Comparison of ENCODE assay signal across 15 cellular contexts in genomic region chr14:50600849-50601248, GRCh38. TPM values are rescaled to one million over a fixed set of nuclear protein-coding genes. Genes with fewer than 3 reads are reported as not detected.
DNase-seq lines count a peak whose midpoint lies in the region; ATAC-seq, FAIRE-seq and TF ChIP-seq lines count a peak whose summit lies in the region.
"Had no signal": no experiment of that assay in that cellular context is flagged by ENCODE, and none has a peak within 500 bp of the region (broad histone marks: within the 10 kb centered on the region; RNA-seq: fewer than 3 reads in every experiment).

No MANE protein-coding gene starts in this region.

- H3K4me2 ChIP-seq in astrocyte (ENCODE audit: low read length) (peak overlapping the region; percentile 25), smooth muscle cell (peak overlapping the region; percentile 80)

- no peak for TF ChIP-seq POLR2A in Peyer's patch (IDR thresholded peaks at IDR 0.05)

- H3K4me1 Mint-ChIP-seq in astrocyte (ENCODE audit: low read depth, unreplicated experiment): peaks cover 24% of the 10 kb centered on the region
- H3K4me1 Mint-ChIP-seq in T-helper 2 cell treated with Interferon-gamma antibody and Interleukin-4, amounts not matched to agents 5 μg/mL and 100 μg/mL, for 36 hours (ENCODE audit: low read depth): peaks cover 3% of the 10 kb centered on the region
- H3K4me1 Mint-ChIP-seq: central memory CD8-positive, alpha-beta T cell had no signal

- H3K27ac ChIP-seq in astrocyte (ENCODE audit: low read depth, low read length) (peak overlapping the region; percentile 35), smooth muscle cell (ENCODE audit: low read depth) (peak overlapping the region; percentile 93), Peyer's patch (no peak overlapping the region)

- H2AFZ ChIP-seq in astrocyte (ENCODE audit: low read depth, low read length): no peak overlapping the region
- no peak overlapping the region for H2AFZ ChIP-seq in smooth muscle cell (ENCODE audit: low read depth)

- ATAC-seq in HG02623 (IDR thresholded peaks at IDR 0.05; ENCODE audit: unreplicated experiment): no peak

- H3K4me3 ChIP-seq in astrocyte (ENCODE audit: insufficient read depth, low read depth, low read length) (no peak overlapping the region), smooth muscle cell (peak overlapping the region; percentile 38), Peyer's patch (no peak overlapping the region)
- H3K4me3 ChIP-seq: esophagus squamous epithelium had no signal

- no peaks in the 10 kb centered on the region for H4K20me1 ChIP-seq in astrocyte (ENCODE audit: insufficient read depth, low read length)
- no peaks in the 10 kb centered on the region for H4K20me1 ChIP-seq in smooth muscle cell (ENCODE audit: low read depth)

- DNase-seq in NCI-H1105 treated with DMSO at 0.1 percent for 48 hours (lab: John Stamatoyannopoulos, UW) (peak; percentile 10), NCI-H1105 (lab: John Stamatoyannopoulos, UW) (no peak), astrocyte (ENCODE audit: low read depth) (peak; percentile 27), islet precursor cell (peak; percentile 70), smooth muscle cell (lab: John Stamatoyannopoulos, UW; ENCODE audit: unreplicated experiment) (no peak), Peyer's patch (no peak)
- DNase-seq in T-helper 2 cell treated with Interferon-gamma antibody and Interleukin-4, amounts not matched to agents 5 μg/mL and 100 μg/mL, for 36 hours (ENCODE audit: low spot score): no peak
- DNase-seq: 8988T; activated CD4-positive, alpha-beta memory T cell treated with anti-CD3 and anti-CD28 coated beads, Interleukin-2, amount 10 ng/mL, durations not matched to agents 7 days and 5 days; activated naive CD4-positive, alpha-beta T cell; COR-L47; esophagus squamous epithelium; small intestine had no signal

- H3K9ac ChIP-seq in astrocyte (ENCODE audit: low read length): no peak overlapping the region
- peak overlapping the region; percentile 79 for H3K9ac ChIP-seq in smooth muscle cell (ENCODE audit: low read depth)

- H3K79me2 ChIP-seq in astrocyte (ENCODE audit: insufficient read depth, low read length) (no peaks in the 10 kb centered on the region), smooth muscle cell (ENCODE audit: low read depth) (no peaks in the 10 kb centered on the region)

- H3F3A ChIP-seq in smooth muscle cell (ENCODE audit: low read depth): no peaks in the 10 kb centered on the region

- H3K4me1 ChIP-seq in astrocyte (ENCODE audit: insufficient read depth, low read length) (peaks cover 9% of the 10 kb centered on the region), smooth muscle cell (ENCODE audit: low read depth) (peaks cover 16% of the 10 kb centered on the region), Peyer's patch (no peaks in the 10 kb centered on the region)

- no peak overlapping the region for H3K4me3 Mint-ChIP-seq in astrocyte (ENCODE audit: unreplicated experiment)
- H3K4me3 Mint-ChIP-seq in T-helper 2 cell treated with Interferon-gamma antibody and Interleukin-4, amounts not matched to agents 5 μg/mL and 100 μg/mL, for 36 hours: no peak overlapping the region
- H3K4me3 Mint-ChIP-seq: activated CD4-positive, alpha-beta memory T cell treated with anti-CD3 and anti-CD28 coated beads, Interleukin-2, amount 10 ng/mL, durations not matched to agents 7 days and 5 days; central memory CD8-positive, alpha-beta T cell had no signal

- peaks cover 5% of the 10 kb centered on the region for H3K36me3 Mint-ChIP-seq in astrocyte (ENCODE audit: low read depth, unreplicated experiment)
- no peaks in the 10 kb centered on the region for H3K36me3 Mint-ChIP-seq in T-helper 2 cell treated with Interferon-gamma antibody and Interleukin-4, amounts not matched to agents 5 μg/mL and 100 μg/mL, for 36 hours (ENCODE audit: low read depth)

- H3K9me3 ChIP-seq in astrocyte (ENCODE audit: insufficient read depth, low read depth, low read length) (no peaks in the 10 kb centered on the region), smooth muscle cell (replicated peaks; ENCODE audit: low read depth) (no peaks in the 10 kb centered on the region), Peyer's patch (no peaks in the 10 kb centered on the region)
- H3K9me3 ChIP-seq: esophagus squamous epithelium had no signal

- H3K27me3 Mint-ChIP-seq in astrocyte (ENCODE audit: low read depth, unreplicated experiment): no peaks in the 10 kb centered on the region
- peaks cover 8% of the 10 kb centered on the region for H3K27me3 Mint-ChIP-seq in T-helper 2 cell treated with Interferon-gamma antibody and Interleukin-4, amounts not matched to agents 5 μg/mL and 100 μg/mL, for 36 hours (ENCODE audit: low read depth)
- H3K27me3 Mint-ChIP-seq: activated CD4-positive, alpha-beta memory T cell treated with anti-CD3 and anti-CD28 coated beads, Interleukin-2, amount 10 ng/mL, durations not matched to agents 7 days and 5 days; central memory CD8-positive, alpha-beta T cell had no signal

- H3K9me3 Mint-ChIP-seq in astrocyte (ENCODE audit: unreplicated experiment): no peaks in the 10 kb centered on the region
- no peaks in the 10 kb centered on the region for H3K9me3 Mint-ChIP-seq in T-helper 2 cell treated with Interferon-gamma antibody and Interleukin-4, amounts not matched to agents 5 μg/mL and 100 μg/mL, for 36 hours
- H3K9me3 Mint-ChIP-seq: activated CD4-positive, alpha-beta memory T cell treated with anti-CD3 and anti-CD28 coated beads, Interleukin-2, amount 10 ng/mL, durations not matched to agents 7 days and 5 days; central memory CD8-positive, alpha-beta T cell had no signal

- no peaks in the 10 kb centered on the region for H3K36me3 ChIP-seq in astrocyte (ENCODE audit: insufficient read depth, low read length)
- no peaks in the 10 kb centered on the region for H3K36me3 ChIP-seq in smooth muscle cell (ENCODE audit: low read depth)
- H3K36me3 ChIP-seq in Peyer's patch: no peaks in the 10 kb centered on the region
- H3K36me3 ChIP-seq: esophagus squamous epithelium had no signal

- peak overlapping the region; percentile 64 for H3K27ac Mint-ChIP-seq in astrocyte (ENCODE audit: unreplicated experiment)
- H3K27ac Mint-ChIP-seq in T-helper 2 cell treated with Interferon-gamma antibody and Interleukin-4, amounts not matched to agents 5 μg/mL and 100 μg/mL, for 36 hours: no peak overlapping the region
- H3K27ac Mint-ChIP-seq: activated CD4-positive, alpha-beta memory T cell treated with anti-CD3 and anti-CD28 coated beads, Interleukin-2, amount 10 ng/mL, durations not matched to agents 7 days and 5 days had no signal

- WGBS in smooth muscle cell (ENCODE audit: low lambda C conversion rate): 33% methylated on average over 5 of the region's 5 CpGs

- no peak for FAIRE-seq in astrocyte (lab: Jason Lieb, UNC)

- H3K27me3 ChIP-seq in astrocyte (ENCODE audit: insufficient read depth, low read length): no peaks in the 10 kb centered on the region
- no peaks in the 10 kb centered on the region for H3K27me3 ChIP-seq in smooth muscle cell (ENCODE audit: low read depth)
- H3K27me3 ChIP-seq in Peyer's patch: no peaks in the 10 kb centered on the region
- H3K27me3 ChIP-seq: esophagus squamous epithelium had no signal

- TF ChIP-seq CTCF in astrocyte (IDR thresholded peaks at IDR 0.05; ENCODE audit: insufficient read depth, low read depth, low read length) (no peak), smooth muscle cell (IDR thresholded peaks at IDR 0.05; ENCODE audit: borderline replicate concordance, insufficient read depth, poor library complexity, severe bottlenecking) (no peak), Peyer's patch (IDR thresholded peaks at IDR 0.05) (no peak)

RNA-seq across cellular contexts. Expression of gene ATL1, which starts 40.9 kb away (rescaled TPM):
- total RNA-seq in astrocyte (15.8 and 17.9 TPM in 2 replicates), smooth muscle cell (1.8 and 2.1 TPM in 2 replicates), Peyer's patch (1 to 10 TPM; 6.6 to 9.5 (median 8.5) TPM)
- polyA plus RNA-seq in smooth muscle cell: 1.5 and 3.5 TPM in 2 replicates

Comparison
In these comparisons a context has a peak if more than half of its experiments do, and no peak if none do; other contexts are left out.
1. DNase-seq: peak in NCI-H1105 treated with DMSO at 0.1 percent for 48 hours (single experiment), astrocyte (single experiment) and islet precursor cell (single experiment); none in NCI-H1105 (single experiment), smooth muscle cell (single experiment), Peyer's patch (0 of 3) and T-helper 2 cell treated with Interferon-gamma antibody and Interleukin-4, amounts not matched to agents 5 μg/mL and 100 μg/mL, for 36 hours (single experiment).
2. H3K27ac ChIP-seq: peak in astrocyte (single experiment) and smooth muscle cell (single experiment); none in Peyer's patch (0 of 4).